Comparison of ENCODE assay signal across 23 cellular contexts in genomic region chr2:217179854-217180253, GRCh38.
A peak's percentile ranks its signal among the peaks of the same experiment; 100 is the strongest.
DNase-seq lines count a peak whose midpoint lies in the region; ATAC-seq and TF ChIP-seq lines count a peak whose summit lies in the region.
"Had no signal": no experiment of that assay in that cellular context is flagged by ENCODE, and none has a peak within 500 bp of the region (broad histone marks: within the 10 kb centered on the region; RNA-seq: fewer than 3 reads in every experiment).

No MANE protein-coding gene starts in this region.

- ATAC-seq in right lobe of liver (no peak), GM21447 (IDR thresholded peaks at IDR 0.05; ENCODE audit: unreplicated experiment) (no peak)
- ATAC-seq: GM12878 had no signal

- TF ChIP-seq CTCF in liver (IDR thresholded peaks at IDR 0.05; ENCODE audit: low read depth, low read length, missing input control) (no peak), right lobe of liver (IDR thresholded peaks at IDR 0.05) (no peak), fibroblast of villous mesenchyme (IDR thresholded peaks at IDR 0.05; ENCODE audit: insufficient read depth, low read depth, low read length) (no peak), uterus (IDR thresholded peaks at IDR 0.05) (no peak)

- no peak overlapping the region for H3K9ac ChIP-seq in liver (ENCODE audit: low read depth in 1 of 2, low read length in 2 of 2)
- H3K9ac ChIP-seq: BLaER1 had no signal

- H3K4me3 ChIP-seq in liver (ENCODE audit: low read depth in 1 of 3, low read length in 3 of 3) = no peak overlapping the region
- no peak overlapping the region for H3K4me3 ChIP-seq in right lobe of liver
- no peak overlapping the region for H3K4me3 ChIP-seq in fibroblast of villous mesenchyme (ENCODE audit: low read depth, low read length)
- no peak overlapping the region for H3K4me3 ChIP-seq in uterus
- H3K4me3 ChIP-seq: BLaER1, GM12878 had no signal

- DNase-seq in right lobe of liver = no peak
- DNase-seq in SK-N-DZ (ENCODE audit: low spot score) = peak; percentile 68
- DNase-seq in fibroblast of villous mesenchyme (ENCODE audit: low read depth) = peak; percentile 76
- DNase-seq in uterus = peak; percentile 31 to 46
- no peak for DNase-seq in middle frontal gyrus (ENCODE audit: extremely low spot score, low spot score)
- DNase-seq in NCI-H2227 treated with DMSO at 0.1 percent for 48 hours (lab: John Stamatoyannopoulos, UW) = no peak
- DNase-seq: 8988T; ACHN; BE2C; CD4-positive, alpha-beta memory T cell; CD4-positive, CD25-positive, alpha-beta regulatory T cell; CD8-positive, alpha-beta memory T cell; COR-L47; DMS 273 treated with DMSO at 0.1 percent for 48 hours; DMS153; DMS53; DND-41; EL; GDM1 had no signal

- H3K27ac ChIP-seq in liver (ENCODE audit: low read depth in 1 of 2, low read length in 2 of 2) = no peak overlapping the region
- H3K27ac ChIP-seq in right lobe of liver = no peak overlapping the region
- peak overlapping the region in 1 of 2 donors; percentile 15 for H3K27ac ChIP-seq in uterus
- H3K27ac ChIP-seq: BLaER1 had no signal

- H3K27me3 ChIP-seq in liver (ENCODE audit: control insufficient read depth in 4 of 4, insufficient read depth in 4 of 4, low read length in 3 of 4) (no peaks in the 10 kb centered on the region), right lobe of liver (no peaks in the 10 kb centered on the region), uterus (no peaks in the 10 kb centered on the region)
- H3K27me3 ChIP-seq: BE2C, BLaER1 had no signal

- TF ChIP-seq POLR2A in right lobe of liver (IDR thresholded peaks at IDR 0.05) = no peak
- no peak for TF ChIP-seq POLR2A in uterus (IDR thresholded peaks at IDR 0.05)

- intact Hi-C loops in right lobe of liver (cut with DNase I) = no loop called here
- intact Hi-C loops in uterus (cut with DNase I; ENCODE audit: low total_unique reads) = no loop called here

- TF ChIP-seq RAD21 in liver (IDR thresholded peaks at IDR 0.05) = peak in 1 of 2 donors; percentile 11

- 78% methylated on average over 2 of the region's 2 CpGs for WGBS in liver
- WGBS in right lobe of liver (ENCODE audit: insufficient coverage, low coverage, low lambda C conversion rate, missing lambda C conversion rate) = 59% methylated on average over 2 of the region's 2 CpGs

- H3K4me1 ChIP-seq in liver (ENCODE audit: control insufficient read depth in 4 of 4, insufficient read depth in 4 of 4, low read length in 3 of 4) (no peaks in the 10 kb centered on the region), right lobe of liver (no peaks in the 10 kb centered on the region), uterus (no peaks in the 10 kb centered on the region)
- H3K4me1 ChIP-seq: BE2C, BLaER1 had no signal

- H3K9me3 ChIP-seq in liver (ENCODE audit: control insufficient read depth in 4 of 4, low read length in 3 of 4) (peaks cover 0 to 3% (median 0%) of the 10 kb centered on the region in 4 donors), right lobe of liver (no peaks in the 10 kb centered on the region), uterus (no peaks in the 10 kb centered on the region)
- H3K9me3 ChIP-seq: BE2C had no signal

- H3K36me3 ChIP-seq in liver (ENCODE audit: control insufficient read depth in 4 of 4, insufficient read depth in 3 of 4, low read depth in 1 of 4, low read length in 3 of 4) (no peaks in the 10 kb centered on the region), right lobe of liver (no peaks in the 10 kb centered on the region), uterus (no peaks in the 10 kb centered on the region)
- H3K36me3 ChIP-seq: BE2C, BLaER1 had no signal

TF ChIP-seq in liver, 16 proteins besides CTCF, POLR2A, EP300 and RAD21:
- peak; percentile 97 for TF ChIP-seq NR2F2 (IDR thresholded peaks at IDR 0.05)
- no peak for TF ChIP-seq EGR1 (IDR thresholded peaks at IDR 0.05; ENCODE audit: low read depth in 2 of 2)

Comparison
In these comparisons a context has a peak if more than half of its experiments do, and no peak if none do; other contexts are left out.
1. DNase-seq: peak in SK-N-DZ (single experiment), fibroblast of villous mesenchyme (single experiment) and uterus (2 of 2); none in right lobe of liver (0 of 3), middle frontal gyrus (single experiment) and NCI-H2227 treated with DMSO at 0.1 percent for 48 hours (single experiment).